27 cellular contexts compared by ENCODE assay signal in genomic region chr9:95971815-95972214, GRCh38.
"Had no signal": no experiment of that assay in that cellular context is flagged by ENCODE, and none has a peak within 500 bp of the region (broad histone marks: within the 10 kb centered on the region; RNA-seq: fewer than 3 reads in every experiment).

No MANE protein-coding gene starts in this region.

- H3K4me3 ChIP-seq: adrenal gland, body of pancreas, cardiac muscle cell, heart right ventricle, left lung, pancreas, psoas muscle, spleen, thoracic aorta, upper lobe of left lung had no signal

- H3K9me3 ChIP-seq: adrenal gland, body of pancreas, heart right ventricle, left lung, pancreas, psoas muscle, spleen, thoracic aorta, upper lobe of left lung had no signal

- H3K27me3 ChIP-seq: adrenal gland, body of pancreas, cardiac muscle cell, heart right ventricle, left lung, pancreas, spleen, upper lobe of left lung had no signal

- H3K27ac ChIP-seq: adrenal gland, body of pancreas, cardiac muscle cell, left lung, pancreas, psoas muscle, spleen, thoracic aorta, upper lobe of left lung, WERI-Rb-1 had no signal

- ATAC-seq: activated CD4-positive, CD25-positive, alpha-beta regulatory T cell treated with anti-CD3 and anti-CD28 coated beads, Interleukin-2, amount 50 U/mL, for 24 hours; activated naive CD4-positive, alpha-beta T cell treated with anti-CD3 and anti-CD28 coated beads, Interleukin-2, amount 50 U/mL, for 72 hours; body of pancreas; left lung; pancreas; psoas muscle; SK-N-SH treated with all-trans-retinoic acid at 6 μM for 48 hours; T-helper 17 cell had no signal

- FAIRE-seq: endothelial cell of umbilical vein, pancreas had no signal

- H3K4me3 Mint-ChIP-seq: activated CD4-positive, alpha-beta memory T cell treated with anti-CD3 and anti-CD28 coated beads for 36 hours; nephron progenitor cell had no signal

- DNase-seq: activated CD4-positive, alpha-beta memory T cell treated with anti-CD3 and anti-CD28 coated beads for 36 hours; activated CD4-positive, alpha-beta T cell treated with anti-CD3 and anti-CD28 coated beads for 48 hours; activated CD8-positive, alpha-beta memory T cell treated with anti-CD3 and anti-CD28 coated beads, Interleukin-2, amount 50 U/mL, for 4 hours; activated naive CD4-positive, alpha-beta T cell; activated T-cell treated with anti-CD3 and anti-CD28 coated beads, Interleukin-2, amount 50 U/mL, for 48 hours; adrenal gland; aorta; body of pancreas; cortex of kidney; heart right ventricle; kidney glomerular epithelial cell; left lung; nephron progenitor cell; pancreas; psoas muscle; spleen; stimulated activated naive CD4-positive, alpha-beta T cell treated with Interleukin-2 at 50 U/mL for 16 hours; T-helper 17 cell; T1000; upper lobe of left lung; WERI-Rb-1 had no signal

- H3K4me1 ChIP-seq: adrenal gland, body of pancreas, left lung, pancreas, psoas muscle, spleen, upper lobe of left lung had no signal

- H3K4me1 Mint-ChIP-seq: nephron progenitor cell had no signal

- H3K27me3 Mint-ChIP-seq: activated CD4-positive, alpha-beta memory T cell treated with anti-CD3 and anti-CD28 coated beads for 36 hours; T-helper 17 cell had no signal

- H3K27ac Mint-ChIP-seq: activated CD4-positive, alpha-beta memory T cell treated with anti-CD3 and anti-CD28 coated beads for 36 hours; activated naive CD4-positive, alpha-beta T cell treated with anti-CD3 and anti-CD28 coated beads, Interleukin-2, amount 50 U/mL, for 72 hours; nephron progenitor cell; T-helper 17 cell had no signal
